Comparison of ENCODE assay signal across 1 cellular context in the genomic region with DNA sequence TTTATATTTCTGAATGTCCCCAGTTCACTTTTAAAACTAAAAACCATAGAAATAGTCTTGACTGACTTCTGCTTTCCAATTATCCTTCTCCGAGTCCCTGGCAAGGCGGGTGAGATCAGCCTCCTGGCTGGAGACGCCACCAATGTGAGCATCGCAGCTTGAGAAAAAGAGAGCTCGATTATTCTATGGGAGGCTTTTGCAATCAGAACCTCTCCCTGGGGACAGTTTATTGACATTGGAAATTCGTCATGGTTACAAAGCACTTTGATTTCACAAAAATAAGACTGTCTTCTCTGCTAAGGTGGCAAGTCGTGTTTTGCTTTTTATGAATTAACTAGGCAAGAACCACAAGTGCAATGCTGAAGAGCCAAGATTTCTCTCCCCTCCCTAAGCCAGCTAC.
TF ChIP-seq lines count a peak whose summit lies in the region.

No MANE protein-coding gene starts in this region.

TF ChIP-seq in H1, 55 proteins besides CTCF, POLR2A, EP300 and RAD21:
- TF ChIP-seq TBP (IDR thresholded peaks at IDR 0.05; ENCODE audit: low read depth, low read length), result no peak
- TF ChIP-seq TAF7 (optimal IDR thresholded peaks at IDR 0.05; ENCODE audit: borderline replicate concordance, low read depth, low read length), result no peak
- TF ChIP-seq TEAD4 (IDR thresholded peaks at IDR 0.05; ENCODE audit: low read depth, low read length), result no peak
- TF ChIP-seq PHF8 (conservative IDR thresholded peaks at IDR 0.05; ENCODE audit: low read depth, low read length), result no peak
- no peak for TF ChIP-seq SP4 (IDR thresholded peaks at IDR 0.05; ENCODE audit: low read length)
- TF ChIP-seq GTF2F1 (IDR thresholded peaks at IDR 0.05; ENCODE audit: borderline replicate concordance, low read depth, low read length), result no peak
- no peak for TF ChIP-seq JUND (IDR thresholded peaks at IDR 0.05; ENCODE audit: low read length)
- no peak for TF ChIP-seq CBX8 (IDR thresholded peaks at IDR 0.05; ENCODE audit: borderline replicate concordance, low read depth, low read length)
- no peak for TF ChIP-seq TAF1 (IDR thresholded peaks at IDR 0.05; ENCODE audit: low read depth, low read length)
- TF ChIP-seq MAFK (IDR thresholded peaks at IDR 0.05; ENCODE audit: low read depth, low read length), result no peak
- TF ChIP-seq SUZ12 (IDR thresholded peaks at IDR 0.05; ENCODE audit: low read length), result no peak
- no peak for TF ChIP-seq SAP30 (IDR thresholded peaks at IDR 0.05; ENCODE audit: insufficient read depth, insufficient replicate concordance, low read length)
TF ChIP-seq in H1: peak in this region for 0.
